ENCODE assay signal across 20 cellular contexts in genomic region chr4:39256436-39256835, GRCh38.
DNase-seq lines count a peak whose midpoint lies in the region; ATAC-seq and TF ChIP-seq lines count a peak whose summit lies in the region.
"Had no signal": no experiment of that assay in that cellular context is flagged by ENCODE, and none has a peak within 500 bp of the region (broad histone marks: within the 10 kb centered on the region; RNA-seq: fewer than 3 reads in every experiment).

No MANE protein-coding gene starts in this region.

- H4K20me1 ChIP-seq in IMR-90 (ENCODE audit: insufficient read depth, low read length), result no peaks in the 10 kb centered on the region

- 0 out of 2 replicates have a peak, but pooled peaks cover 4% of the 10 kb centered on the region for H3K9me1 ChIP-seq in IMR-90 (ENCODE audit: insufficient read depth, low read length)

- in situ Hi-C loops in IMR-90 (cut with MboI; ENCODE audit: low sequenced_read_pairs) (no loop called here), ACHN (cut with HindIII; ENCODE audit: low pct_ligation_motif_present, low pct_unique_long_range_greater_than_20kb, low sequenced_read_pairs) (no loop called here)

- peak overlapping the region; percentile 47; the same call in 1 of the 2 replicates for H4K91ac ChIP-seq in IMR-90 (ENCODE audit: insufficient read depth, low read depth, low read length)

- H3K4ac ChIP-seq in IMR-90 (ENCODE audit: low read depth, low read length), result peak overlapping the region; percentile 72

- H2BK15ac ChIP-seq in IMR-90 (ENCODE audit: low read depth, low read length), result peak overlapping the region; percentile 89; the same call in 2 of the 3 replicates

- TF ChIP-seq CTCF in IMR-90 (conservative IDR thresholded peaks at IDR 0.05; ENCODE audit: low read depth, low read length) (no peak), thoracic aorta (IDR thresholded peaks at IDR 0.05) (no peak)

- H3K36me3 ChIP-seq in IMR-90 (ENCODE audit: control insufficient read depth, insufficient read depth, low read length) (no peaks in the 10 kb centered on the region), thoracic aorta (no peaks in the 10 kb centered on the region)

- peak overlapping the region; percentile 64 for H2AK5ac ChIP-seq in IMR-90 (ENCODE audit: low read depth, low read length)

- CTCF ChIA-PET in IMR-90 (lab: Yijun Ruan, JAX), result no interaction called here

- peak overlapping the region; percentile 73; the same call in 1 of the 2 replicates for H3K14ac ChIP-seq in IMR-90 (replicated peaks; ENCODE audit: low read depth, low read length)

- POLR2A ChIA-PET in IMR-90 (lab: Charles Lee; ENCODE audit: unreplicated experiment), result no interaction called here

- H3K9me3 ChIP-seq in IMR-90 (ENCODE audit: control insufficient read depth, insufficient read depth, low read length) (no peaks in the 10 kb centered on the region), thoracic aorta (no peaks in the 10 kb centered on the region)
- H3K9me3 ChIP-seq: left ventricle myocardium inferior, pancreas, sigmoid colon had no signal

- peak overlapping the region; percentile 47 for H2AFZ ChIP-seq in IMR-90 (replicated peaks; ENCODE audit: low read length, poor library complexity)

- peak overlapping the region in 1 of 2 experiments; percentile 48; a peak in 2 of 4 replicates for H4K8ac ChIP-seq in IMR-90 (ENCODE audit: low read depth in 2 of 2, low read length in 2 of 2)

- H2BK20ac ChIP-seq in IMR-90 (ENCODE audit: low read depth, low read length), result peak overlapping the region; percentile 64

- H3K4me1 ChIP-seq in IMR-90 (ENCODE audit: control insufficient read depth, insufficient read depth, low read length) (no peaks in the 10 kb centered on the region; the same call in 1 of the 2 replicates), thoracic aorta (ENCODE audit: control insufficient read depth in 1 of 2, low read depth in 2 of 2) (peaks cover 0 to 23% of the 10 kb centered on the region in 2 donors)
- H3K4me1 ChIP-seq: left ventricle myocardium inferior, pancreas, sigmoid colon had no signal

- ATAC-seq in IMR-90 (ENCODE audit: low read depth) (no peak), thoracic aorta (ENCODE audit: insufficient number of reproducible peaks, low FRiP score, low read depth) (peak; percentile 95), GM21515 (IDR thresholded peaks at IDR 0.05; ENCODE audit: unreplicated experiment) (no peak)
- ATAC-seq: GM12878, Panc1 had no signal

- H3K27me3 ChIP-seq in IMR-90 (ENCODE audit: control insufficient read depth, insufficient read depth, low read length), result no peaks in the 10 kb centered on the region
- H3K27me3 ChIP-seq in thoracic aorta (replicated peaks; ENCODE audit: insufficient read depth), result no peaks in the 10 kb centered on the region
- H3K27me3 ChIP-seq: pancreas, sigmoid colon had no signal

- no CpG with 5 or more reads among the region's 2 CpGs for WGBS in IMR-90 (ENCODE audit: extremely low coverage in 2 of 2, insufficient read length in 1 of 2), 2 experiments

- no peaks in the 10 kb centered on the region for H3K79me1 ChIP-seq in IMR-90 (ENCODE audit: low read depth in 1 of 2, low read length in 2 of 2)

- H3K56ac ChIP-seq in IMR-90 (ENCODE audit: extremely low read depth, insufficient read depth, low read length), result no peak overlapping the region

- H3K4me2 ChIP-seq in IMR-90 (ENCODE audit: low read depth, low read length), result no peak overlapping the region

- no peak overlapping the region for H3K9ac ChIP-seq in IMR-90 (ENCODE audit: low read depth, low read length)

- no peak overlapping the region for H4K5ac ChIP-seq in IMR-90 (ENCODE audit: low read depth, low read length)

- H3K18ac ChIP-seq in IMR-90 (ENCODE audit: low read depth, low read length), result no peak overlapping the region

- H3K4me3 ChIP-seq in IMR-90 (ENCODE audit: insufficient read depth, low read depth, low read length) (no peak overlapping the region), thoracic aorta (no peak overlapping the region)
- H3K4me3 ChIP-seq: GM12878, left ventricle myocardium inferior, pancreas, sigmoid colon had no signal

- H2BK120ac ChIP-seq in IMR-90 (ENCODE audit: low read depth, low read length), result peak overlapping the region; percentile 69

- DNase-seq in IMR-90 (no peak), astrocyte of the hippocampus (ENCODE audit: low read depth, low spot score) (peak; percentile 52), iris pigment epithelial cell (ENCODE audit: low read depth) (peak; percentile 10), thoracic aorta (ENCODE audit: low spot score) (no peak), T-helper 9 cell (no peak), ACHN (no peak)
- DNase-seq: activated CD4-positive, alpha-beta T cell treated with anti-CD3 and anti-CD28 coated beads, Interleukin-2, amount 10 ng/mL, durations not matched to agents 24 days and 14 days; activated CD8-positive, alpha-beta memory T cell treated with anti-CD3 and anti-CD28 coated beads, Interleukin-2, amount 50 U/mL, for 48 hours; activated naive CD4-positive, alpha-beta T cell; Calu3; GF-D8; Karpas-422; left ventricle myocardium inferior; NCI-H1436; pancreas; sigmoid colon; stimulated activated CD4-positive, alpha-beta T cell treated with anti-CD3 and anti-CD28 coated beads, Interleukin-2, amount 100 ng/mL, for 24 hours had no signal

- no peak for TF ChIP-seq RAD21 in IMR-90 (IDR thresholded peaks at IDR 0.05; ENCODE audit: low read length)

- no peak overlapping the region for H2AK9ac ChIP-seq in IMR-90 (replicated peaks; ENCODE audit: low read depth, low read length, poor library complexity)

- no TSS peak for BruUV-seq in IMR-90 (replicated peaks; lab: Mats Ljungman, UMichigan)

- H3K23ac ChIP-seq in IMR-90 (ENCODE audit: low read depth, low read length), result peak overlapping the region; percentile 65; the same call in 1 of the 2 replicates

- intact Hi-C loops in IMR-90 (cut with micrococcal nuclease), result no loop called here

- dilution Hi-C loops in IMR-90 (cut with HindIII; ENCODE audit: low sequenced_read_pairs, unreplicated experiment), result no loop called here

- TF ChIP-seq POLR2A in IMR-90 (IDR thresholded peaks at IDR 0.05; ENCODE audit: low read depth, low read length), result no peak

- no peak overlapping the region for H3K27ac ChIP-seq in IMR-90 (ENCODE audit: insufficient read depth, low read length)
- H3K27ac ChIP-seq in thoracic aorta, result peak overlapping the region; percentile 31 to 52
- H3K27ac ChIP-seq: left ventricle myocardium inferior, sigmoid colon had no signal

- H2BK5ac ChIP-seq in IMR-90 (ENCODE audit: low read depth, low read length, poor library complexity, severe bottlenecking), result no peak overlapping the region

TF ChIP-seq in IMR-90, 13 proteins besides CTCF, POLR2A, EP300 and RAD21:
- no peak for TF ChIP-seq CEBPB (IDR thresholded peaks at IDR 0.05; ENCODE audit: low read depth, low read length)
- TF ChIP-seq SMC3 (IDR thresholded peaks at IDR 0.05; ENCODE audit: low read depth, low read length), result no peak
- TF ChIP-seq ELK1 (IDR thresholded peaks at IDR 0.05; ENCODE audit: borderline replicate concordance, low read depth, low read length), result no peak
- TF ChIP-seq USF2 (IDR thresholded peaks at IDR 0.05; ENCODE audit: low read depth, low read length), result no peak
- no peak for TF ChIP-seq FOS (IDR thresholded peaks at IDR 0.05; ENCODE audit: low read depth, low read length)
- TF ChIP-seq RCOR1 (IDR thresholded peaks at IDR 0.05; ENCODE audit: insufficient replicate concordance, low read length), result no peak
- TF ChIP-seq RFX5 (IDR thresholded peaks at IDR 0.05; ENCODE audit: low read depth, low read length), result no peak
- no peak for TF ChIP-seq MXI1 (IDR thresholded peaks at IDR 0.05; ENCODE audit: borderline replicate concordance, low read depth, low read length)
- TF ChIP-seq BHLHE40 (IDR thresholded peaks at IDR 0.05; ENCODE audit: low read depth, low read length), result no peak

Comparison
In these comparisons a context has a peak if more than half of its experiments do, and no peak if none do; other contexts are left out.
1. DNase-seq: peak in astrocyte of the hippocampus (single experiment) and iris pigment epithelial cell (single experiment); none in IMR-90 (single experiment), thoracic aorta (single experiment), T-helper 9 cell (single experiment) and ACHN (single experiment).